In the genomic region with DNA sequence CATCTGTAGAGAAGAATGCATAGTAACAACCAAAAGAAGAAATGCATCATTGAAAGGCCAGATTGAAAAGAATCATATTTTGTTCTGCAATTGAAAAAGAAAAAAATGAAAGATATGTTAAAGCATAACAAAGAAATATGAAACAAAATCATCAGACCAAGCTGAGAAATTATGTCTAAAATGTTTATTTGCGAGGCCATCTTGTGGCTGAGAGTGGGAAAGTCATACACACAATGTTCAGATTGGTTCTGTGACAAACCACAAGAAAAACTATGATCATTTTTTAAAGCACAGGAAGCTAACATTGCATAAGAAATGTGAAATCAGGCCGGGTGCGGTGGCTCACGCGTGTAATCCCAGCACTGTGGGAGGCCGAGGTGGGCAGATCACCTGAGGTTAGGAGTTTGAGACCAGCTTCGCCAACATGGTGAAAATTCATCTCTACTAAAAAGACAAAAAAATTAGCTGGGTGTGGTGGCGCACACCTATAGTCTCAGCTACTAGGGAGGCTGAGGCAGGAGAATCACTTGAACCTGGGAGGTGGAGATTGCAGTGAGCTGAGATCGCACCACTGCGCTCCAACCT, we compare ENCODE assay signal across 11 cellular contexts. TPM values are rescaled to one million over a fixed set of nuclear protein-coding genes. Genes with fewer than 3 reads are reported as not detected.
DNase-seq lines count a peak whose midpoint lies in the region; ATAC-seq, FAIRE-seq and TF ChIP-seq lines count a peak whose summit lies in the region.
"Had no signal": no experiment of that assay in that cellular context is flagged by ENCODE, and none has a peak within 500 bp of the region (broad histone marks: within the 10 kb centered on the region; RNA-seq: fewer than 3 reads in every experiment).

No MANE protein-coding gene starts in this region.

- CTCF ChIA-PET in A673 (lab: Charles Lee): interaction anchor here (0.6 to 1.5 kb wide), 4 partner anchors 14 to 938 kb away, joined by 3 to 6 read pairs (median 4); no protein-coding TSS in a partner anchor

- H3K27ac ChIP-seq in A673 (ENCODE audit: low read depth, low read length, poor library complexity, severe bottlenecking): no peak overlapping the region
- H3K27ac ChIP-seq: neutrophil had no signal

- no peaks in the 10 kb centered on the region for H3K36me3 ChIP-seq in A673 (ENCODE audit: insufficient read depth, low read length, poor library complexity, severe bottlenecking)
- H3K36me3 ChIP-seq: neutrophil had no signal

- H3K27ac Mint-ChIP-seq in natural killer cell: no peak overlapping the region
- H3K27ac Mint-ChIP-seq: activated naive CD8-positive, alpha-beta T cell had no signal

- peaks cover 0 to 3% of the 10 kb centered on the region in 2 donors for H3K27me3 Mint-ChIP-seq in natural killer cell (ENCODE audit: low read depth in 2 of 2)

- BruUV-seq in A673 (replicated peaks; lab: Mats Ljungman, UMichigan): no TSS peak

- H3K4me3 Mint-ChIP-seq in natural killer cell: no peak overlapping the region
- H3K4me3 Mint-ChIP-seq: activated naive CD8-positive, alpha-beta T cell had no signal

- no peaks in the 10 kb centered on the region for H3K9me3 Mint-ChIP-seq in natural killer cell

- H3K4me1 ChIP-seq in A673 (ENCODE audit: insufficient read depth, low read length, poor library complexity, severe bottlenecking): no peaks in the 10 kb centered on the region

- peak; percentile 50 for TF ChIP-seq CTCF in A673 (conservative IDR thresholded peaks at IDR 0.05; ENCODE audit: low read depth, low read length)
- TF ChIP-seq CTCF in GM12865 (IDR thresholded peaks at IDR 0.05; ENCODE audit: insufficient read depth, low read depth, low read length, missing control alignments): peak; percentile 29
- TF ChIP-seq CTCF in fibroblast of villous mesenchyme (IDR thresholded peaks at IDR 0.05; ENCODE audit: insufficient read depth, low read depth, low read length): peak; percentile 45
- TF ChIP-seq CTCF in natural killer cell (IDR thresholded peaks at IDR 0.05): no peak

- ATAC-seq in HG03439 (IDR thresholded peaks at IDR 0.05; ENCODE audit: unreplicated experiment) (no peak), HG02840 (IDR thresholded peaks at IDR 0.05; ENCODE audit: low FRiP score, unreplicated experiment) (no peak), natural killer cell (no peak)

- no peaks in the 10 kb centered on the region for H3K36me3 Mint-ChIP-seq in natural killer cell
- H3K36me3 Mint-ChIP-seq: activated naive CD8-positive, alpha-beta T cell had no signal

- peak; percentile 39 for FAIRE-seq in RCC 7860 (lab: Jason Lieb, UNC)

- DNase-seq in A673 (ENCODE audit: low spot score): peak; percentile 4
- peak; percentile 13 for DNase-seq in GM12865 (ENCODE audit: low read depth)
- no peak for DNase-seq in RCC 7860 (ENCODE audit: low spot score)
- DNase-seq in fibroblast of villous mesenchyme (ENCODE audit: low read depth): peak; percentile 13
- no peak for DNase-seq in SHP77 (lab: John Stamatoyannopoulos, UW)
- no peak for DNase-seq in natural killer cell
- DNase-seq: NCI-H187 had no signal

- H3K9me3 ChIP-seq in A673 (ENCODE audit: low read depth, low read length, poor library complexity, severe bottlenecking): no peaks in the 10 kb centered on the region
- H3K9me3 ChIP-seq: neutrophil had no signal

- peaks cover 91% of the 10 kb centered on the region for H3K27me3 ChIP-seq in A673 (replicated peaks; ENCODE audit: insufficient read depth, low read depth, low read length, poor library complexity)
- H3K27me3 ChIP-seq: neutrophil had no signal

- POLR2A ChIA-PET in A673 (lab: Charles Lee; ENCODE audit: low non-redundant PET): no interaction called here

- H3K4me3 ChIP-seq in A673 (ENCODE audit: low read depth, low read length, poor library complexity, severe bottlenecking) (no peak overlapping the region), GM12865 (ENCODE audit: low read depth, low read length) (no peak overlapping the region), fibroblast of villous mesenchyme (ENCODE audit: low read depth, low read length) (no peak overlapping the region)

- H3K4me1 Mint-ChIP-seq in natural killer cell: peaks cover 0 to 4% of the 10 kb centered on the region in 2 donors

- intact Hi-C loops in A673 (cut with micrococcal nuclease; ENCODE audit: unreplicated experiment) (no loop called here), natural killer cell (cut with micrococcal nuclease) (no loop called here)

RNA-seq across cellular contexts. Expression of gene ABCB5, which starts 36.6 kb away (rescaled TPM):
- total RNA-seq in A673 (2021) (not detected in 2 replicates), fibroblast of villous mesenchyme (under 0.01 and 0.43 TPM in 2 replicates), natural killer cell (not detected)

Comparison
In these comparisons a context has a peak if more than half of its experiments do, and no peak if none do; other contexts are left out.
1. DNase-seq: peak in A673 (single experiment), GM12865 (single experiment) and fibroblast of villous mesenchyme (single experiment); none in RCC 7860 (single experiment), SHP77 (0 of 2) and natural killer cell (single experiment).